In genomic region chr11:110376711-110377324, GRCh38 we compare ENCODE assay signal across 8 cellular contexts. TPM values are rescaled to one million over a fixed set of nuclear protein-coding genes. Genes with fewer than 3 reads are reported as not detected.
DNase-seq lines count a peak whose midpoint lies in the region; ATAC-seq and TF ChIP-seq lines count a peak whose summit lies in the region.

No MANE protein-coding gene starts in this region.

- H3K36me3 ChIP-seq in fibroblast of lung (ENCODE audit: control insufficient read depth, insufficient read depth, low read length), result no peaks in the 10 kb centered on the region

- intact Hi-C loops in natural killer cell (cut with micrococcal nuclease), result loop anchor here (1.0 kb wide), 2 partner anchors 56 to 176 kb away; no protein-coding TSS in a partner anchor

- no peak overlapping the region for H3K4me3 ChIP-seq in WI38 (ENCODE audit: low read depth, low read length)
- H3K4me3 ChIP-seq in fibroblast of lung (replicated peaks in 1 of 4; ENCODE audit: control extremely low read depth in 1 of 4, insufficient read depth in 1 of 4, low read depth in 3 of 4, low read length in 4 of 4), result peak overlapping the region in 2 of 4 experiments; percentile 8 to 33

- H3K4me3 Mint-ChIP-seq in natural killer cell, result no peak overlapping the region

- no peaks in the 10 kb centered on the region for H3K9me3 Mint-ChIP-seq in natural killer cell

- no peak overlapping the region for H3K27ac Mint-ChIP-seq in natural killer cell

- H3K9me3 ChIP-seq in fibroblast of lung (ENCODE audit: control insufficient read depth, insufficient read depth, low read depth, low read length), result no peaks in the 10 kb centered on the region

- peak; percentile 39 for ATAC-seq in HG02884 (IDR thresholded peaks at IDR 0.05; ENCODE audit: unreplicated experiment)
- peak; percentile 59 to 70 (median 68) for ATAC-seq in natural killer cell
- ATAC-seq in GM19035 (IDR thresholded peaks at IDR 0.05; ENCODE audit: unreplicated experiment), result no peak

- H3K79me2 ChIP-seq in fibroblast of lung (ENCODE audit: control insufficient read depth, insufficient read depth, low read length), result no peaks in the 10 kb centered on the region

- H3K4me1 Mint-ChIP-seq in natural killer cell, result peaks cover 5 to 6% of the 10 kb centered on the region in 2 donors

- no peaks in the 10 kb centered on the region for H3K4me1 ChIP-seq in fibroblast of lung (ENCODE audit: control insufficient read depth, extremely low read depth, insufficient read depth, low read length)

- no peak overlapping the region for H3K27ac ChIP-seq in fibroblast of lung (ENCODE audit: insufficient read depth, low read length)

- DNase-seq in activated gamma-delta T cell treated with Interleukin-2 at 50 U/mL for 16 hours, result peak; percentile 8
- no peak for DNase-seq in activated gamma-delta T cell (lab: John Stamatoyannopoulos, UW)
- DNase-seq in NCI-H2171 (lab: John Stamatoyannopoulos, UW), result peak; percentile 74
- DNase-seq in fibroblast of lung (ENCODE audit: low read depth in 2 of 2), result peak; percentile 86 to 88
- no peak for DNase-seq in natural killer cell

- no peak overlapping the region for H2AFZ ChIP-seq in fibroblast of lung (ENCODE audit: low read length)

- peaks cover 7 to 9% of the 10 kb centered on the region in 2 donors for H3K27me3 Mint-ChIP-seq in natural killer cell (ENCODE audit: low read depth in 2 of 2)

- H3K4me2 ChIP-seq in fibroblast of lung (ENCODE audit: extremely low read depth, insufficient read depth, low read length), result peak overlapping the region; percentile 13

- no peaks in the 10 kb centered on the region for H4K20me1 ChIP-seq in fibroblast of lung (ENCODE audit: control insufficient read depth, extremely low read depth, insufficient read depth, low read length)

- H3K9ac ChIP-seq in fibroblast of lung (ENCODE audit: insufficient read depth, low read length), result no peak overlapping the region

- H3K36me3 Mint-ChIP-seq in natural killer cell, result no peaks in the 10 kb centered on the region

- no peaks in the 10 kb centered on the region for H3K27me3 ChIP-seq in fibroblast of lung (ENCODE audit: control insufficient read depth, insufficient read depth, low read length)

- TF ChIP-seq CTCF in WI38 (IDR thresholded peaks at IDR 0.05; ENCODE audit: low read depth, low read length) (peak; percentile 52; the same call in 1 of the 2 replicates), fibroblast of lung (conservative IDR thresholded peaks at IDR 0.05 in 1 of 2, IDR thresholded peaks at IDR 0.05 in 1 of 2; ENCODE audit: low read depth in 1 of 2, low read length in 2 of 2) (peak; percentile 80 to 81), natural killer cell (IDR thresholded peaks at IDR 0.05) (peak; percentile 61)

RNA-seq across cellular contexts. Expression of gene FDX1, which starts 52.9 kb away (rescaled TPM):
- total RNA-seq in fibroblast of lung (9.2 and 11.4 TPM in 2 replicates), natural killer cell (1 to 10 TPM; 6.7 to 7.9 (median 7.8) TPM)
- polyA plus RNA-seq in fibroblast of lung, result 8.3 and 9.9 TPM in 2 replicates
- 9.1 and 12.6 TPM in 2 replicates for polyA plus RNA-seq in fibroblast of lung (2012)
- polyA minus RNA-seq in fibroblast of lung (ENCODE audit: low replicate concordance), result 0.30 and 0.35 TPM in 2 replicates

Comparison
In these comparisons a context has a peak if more than half of its experiments do, and no peak if none do; other contexts are left out.
1. DNase-seq: peak in activated gamma-delta T cell treated with Interleukin-2 at 50 U/mL for 16 hours (single experiment), NCI-H2171 (single experiment) and fibroblast of lung (2 of 2); none in activated gamma-delta T cell (single experiment) and natural killer cell (single experiment).
2. Peak in every context shown above with its lines, with median percentiles within 50 percentile points of each other: CTCF ChIP-seq.